In the genomic region with DNA sequence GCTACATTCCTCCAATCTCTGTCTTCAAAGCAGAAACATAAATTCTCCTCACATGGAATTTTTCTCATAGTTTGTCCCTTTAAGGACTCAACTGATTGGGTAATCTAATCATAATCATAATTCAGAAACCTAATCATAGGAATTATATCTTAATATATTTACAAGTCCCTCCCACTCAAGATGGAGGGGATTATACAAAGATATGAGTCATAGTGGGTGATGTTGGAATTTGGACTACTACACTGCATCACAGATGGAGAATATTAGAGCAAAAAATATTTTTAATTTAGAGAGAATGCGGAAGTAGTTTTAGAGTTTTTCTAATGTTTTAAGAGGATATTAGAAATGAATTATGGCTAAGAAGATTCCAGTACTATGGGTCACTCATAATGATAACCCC, we compare ENCODE assay signal across 23 cellular contexts.
"Had no signal": no experiment of that assay in that cellular context is flagged by ENCODE, and none has a peak within 500 bp of the region (broad histone marks: within the 10 kb centered on the region; RNA-seq: fewer than 3 reads in every experiment).

No MANE protein-coding gene starts in this region.

- H3K27me3 Mint-ChIP-seq: activated CD4-positive, alpha-beta memory T cell treated with anti-CD3 and anti-CD28 coated beads, Interleukin-2, amount 10 ng/mL, durations not matched to agents 7 days and 5 days; activated CD4-positive, alpha-beta T cell treated with anti-CD3 and anti-CD28 coated beads for 36 hours; activated naive CD8-positive, alpha-beta T cell treated with anti-CD3 and anti-CD28 coated beads, Interleukin-2, amount 10 ng/mL, durations not matched to agents 7 days and 5 days; T-cell had no signal

- H3K4me3 Mint-ChIP-seq: activated CD4-positive, alpha-beta memory T cell treated with anti-CD3 and anti-CD28 coated beads, Interleukin-2, amount 10 ng/mL, durations not matched to agents 7 days and 5 days; activated CD4-positive, alpha-beta T cell treated with anti-CD3 and anti-CD28 coated beads for 36 hours; activated naive CD8-positive, alpha-beta T cell treated with anti-CD3 and anti-CD28 coated beads, Interleukin-2, amount 10 ng/mL, durations not matched to agents 7 days and 5 days; T-cell had no signal

- H3K36me3 ChIP-seq: ascending aorta, WERI-Rb-1 had no signal

- H3K4me1 ChIP-seq: ascending aorta, body of pancreas had no signal

- H3K27ac ChIP-seq: ascending aorta, body of pancreas, SK-N-MC, WERI-Rb-1 had no signal

- H3K4me1 Mint-ChIP-seq: activated CD4-positive, alpha-beta memory T cell treated with anti-CD3 and anti-CD28 coated beads, Interleukin-2, amount 10 ng/mL, durations not matched to agents 7 days and 5 days; activated CD4-positive, alpha-beta T cell treated with anti-CD3 and anti-CD28 coated beads for 36 hours; activated naive CD8-positive, alpha-beta T cell treated with anti-CD3 and anti-CD28 coated beads, Interleukin-2, amount 10 ng/mL, durations not matched to agents 7 days and 5 days; T-cell had no signal

- H3K36me3 Mint-ChIP-seq: activated naive CD8-positive, alpha-beta T cell treated with anti-CD3 and anti-CD28 coated beads, Interleukin-2, amount 10 ng/mL, durations not matched to agents 7 days and 5 days; T-cell had no signal

- H3K4me3 ChIP-seq: ascending aorta, body of pancreas, SK-N-MC had no signal

- H3K27me3 ChIP-seq: ascending aorta, body of pancreas had no signal

- H3K9me3 ChIP-seq: ascending aorta, body of pancreas had no signal

- DNase-seq: activated CD4-positive, alpha-beta memory T cell treated with anti-CD3 and anti-CD28 coated beads, Interleukin-2, amount 10 ng/mL, durations not matched to agents 7 days and 5 days; activated CD4-positive, alpha-beta T cell treated with anti-CD3 and anti-CD28 coated beads for 36 hours; activated CD4-positive, alpha-beta T cell treated with anti-CD3 and anti-CD28 coated beads, Interleukin-2, amount 50 U/mL, for 1 hour; activated naive CD4-positive, alpha-beta T cell treated with anti-CD3 and anti-CD28 coated beads, Interleukin-2, amount 50 U/mL, for 16 hours; activated naive CD8-positive, alpha-beta T cell treated with anti-CD3 and anti-CD28 coated beads, Interleukin-2, amount 10 ng/mL, durations not matched to agents 7 days and 5 days; activated T-cell treated with anti-CD3 and anti-CD28 coated beads for 4 hours; activated T-cell treated with anti-CD3 and anti-CD28 coated beads, Interleukin-2, amount 50 U/mL, for 48 hours; amniotic stem cell; body of pancreas; central memory CD4-positive, alpha-beta T cell; NCI-H1048; NCI-H2029 treated with DMSO at 0.1 percent for 48 hours; NCI-H345; NCI-H510A; NCI-H526 treated with DMSO at 0.1 percent for 48 hours; NCI-H82; OCI-M1; RPMI8226; T-cell; WERI-Rb-1 had no signal

- H3K27ac Mint-ChIP-seq: activated CD4-positive, alpha-beta memory T cell treated with anti-CD3 and anti-CD28 coated beads, Interleukin-2, amount 10 ng/mL, durations not matched to agents 7 days and 5 days; activated CD4-positive, alpha-beta T cell treated with anti-CD3 and anti-CD28 coated beads for 36 hours; activated naive CD8-positive, alpha-beta T cell treated with anti-CD3 and anti-CD28 coated beads, Interleukin-2, amount 10 ng/mL, durations not matched to agents 7 days and 5 days; activated T-helper 2 cell treated with anti-CD3 and anti-CD28 coated beads, Interferon-gamma antibody, Interleukin-2, Interleukin-4, amounts not matched to agents 10 μg/mL and 5 μg/mL and 100 μg/mL, durations not matched to agents 14 hours and 24 hours and 36 hours; T-cell had no signal
